Comparison of ENCODE assay signal across 8 cellular contexts in the genomic region with DNA sequence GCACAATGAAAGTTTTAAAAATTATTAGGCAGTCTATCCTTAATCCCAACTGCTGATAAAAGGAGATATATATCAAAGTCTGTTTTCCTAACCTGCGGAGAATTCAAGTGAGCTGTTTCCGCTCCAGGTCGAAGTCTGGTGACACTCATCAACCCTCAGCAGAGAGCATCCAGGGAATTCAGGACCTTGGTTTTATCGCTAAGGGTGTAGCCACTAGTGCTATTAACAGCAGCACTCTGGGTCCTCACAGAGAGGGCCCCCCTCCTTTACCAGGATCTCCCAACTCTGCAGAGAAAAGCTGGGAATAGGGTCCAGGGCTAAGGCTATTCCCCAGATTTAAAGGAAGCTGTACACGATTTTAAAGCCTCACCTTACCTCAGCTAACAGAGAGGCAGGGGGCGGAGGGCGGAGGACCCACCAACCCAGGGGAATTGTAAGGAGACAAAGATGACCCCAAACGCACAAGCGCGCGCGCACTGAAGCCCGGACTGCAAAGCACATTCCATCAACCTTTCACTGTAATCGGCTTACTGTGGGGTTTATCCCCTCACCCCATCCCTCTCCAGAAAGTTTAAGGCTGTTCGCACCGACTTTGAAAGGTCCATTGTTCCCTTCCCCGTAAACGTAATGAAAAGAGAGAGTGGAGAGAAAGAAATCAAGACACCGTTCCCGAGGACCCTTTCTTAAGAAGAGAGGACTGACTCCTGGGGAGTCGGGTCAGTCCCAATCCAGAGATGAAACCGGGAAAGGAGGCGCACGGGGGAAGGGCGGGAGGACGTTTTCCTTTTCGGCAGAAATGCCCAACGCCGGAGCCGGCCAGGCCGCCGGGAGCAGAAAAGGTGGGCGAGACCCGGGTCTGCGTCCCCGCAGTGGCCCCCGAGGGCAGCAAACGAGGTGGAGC. TPM values are rescaled to one million over a fixed set of nuclear protein-coding genes. Genes with fewer than 3 reads are reported as not detected.
DNase-seq lines count a peak whose midpoint lies in the region; ATAC-seq and TF ChIP-seq lines count a peak whose summit lies in the region.

No MANE protein-coding gene starts in this region.

- peak overlapping the region; percentile 96 for H3K4me3 Mint-ChIP-seq in activated T-cell treated with anti-CD3 and anti-CD28 coated beads, Interleukin-2, amount 50 U/mL, for 4 hours
- H3K4me3 Mint-ChIP-seq in WTC11 (peak overlapping the region; percentile 100), neural progenitor cell (peak overlapping the region; percentile 99)

- peaks cover 4% of the 10 kb centered on the region for H3K36me3 Mint-ChIP-seq in activated T-cell treated with anti-CD3 and anti-CD28 coated beads, Interleukin-2, amount 50 U/mL, for 4 hours (ENCODE audit: insufficient read depth)
- H3K36me3 Mint-ChIP-seq in WTC11, result no peaks in the 10 kb centered on the region; the same call in 1 of the 2 replicates
- no peaks in the 10 kb centered on the region for H3K36me3 Mint-ChIP-seq in neural progenitor cell

- H3K27me3 ChIP-seq in neural progenitor cell, result peaks cover 14% of the 10 kb centered on the region

- peaks cover 46% of the 10 kb centered on the region for H3K4me1 Mint-ChIP-seq in activated T-cell treated with anti-CD3 and anti-CD28 coated beads, Interleukin-2, amount 50 U/mL, for 4 hours (ENCODE audit: low read depth)
- H3K4me1 Mint-ChIP-seq in WTC11, result peaks cover 54% of the 10 kb centered on the region
- peaks cover 42% of the 10 kb centered on the region for H3K4me1 Mint-ChIP-seq in neural progenitor cell

- H3K4me1 ChIP-seq in neural progenitor cell, result peaks cover 34% of the 10 kb centered on the region

- H3K27ac ChIP-seq in neural progenitor cell, result peak overlapping the region; percentile 98

- peaks cover 60% of the 10 kb centered on the region for H3K79me2 ChIP-seq in neural progenitor cell (ENCODE audit: low read depth)

- H3K4me2 ChIP-seq in neural progenitor cell, result peak overlapping the region; percentile 96

- ATAC-seq in activated T-cell treated with anti-CD3 and anti-CD28 coated beads, Interleukin-2, amount 50 U/mL, for 4 hours, result no peak
- ATAC-seq in WTC11 (no peak), HG03439 (IDR thresholded peaks at IDR 0.05; ENCODE audit: unreplicated experiment) (no peak)

- H3K4me3 ChIP-seq in fibroblast of mammary gland (ENCODE audit: control insufficient read depth, low read depth, low read length) (peak overlapping the region; percentile 76), neural progenitor cell (peak overlapping the region; percentile 92)

- peaks cover 52% of the 10 kb centered on the region for H4K20me1 ChIP-seq in neural progenitor cell (ENCODE audit: low read depth)

- H3K36me3 ChIP-seq in neural progenitor cell, result no peaks in the 10 kb centered on the region

- POLR2A ChIA-PET in WTC11 (lab: Charles Lee), result interaction anchor here (1.0 to 1.5 kb wide), 2 partner anchors 13 to 143 kb away, joined by 3 read pairs; a partner anchor contains a TSS

- CTCF ChIA-PET in WTC11 (lab: Charles Lee), result interaction anchor here (0.6 to 2.7 kb wide), 5 partner anchors 12 to 159 kb away, joined by 3 to 17 read pairs (median 5); no protein-coding TSS in a partner anchor

- H2AFZ ChIP-seq in neural progenitor cell (replicated peaks), result no peak overlapping the region

- H3K27me3 Mint-ChIP-seq in activated T-cell treated with anti-CD3 and anti-CD28 coated beads, Interleukin-2, amount 50 U/mL, for 4 hours (ENCODE audit: low read depth), result no peaks in the 10 kb centered on the region
- H3K27me3 Mint-ChIP-seq in WTC11 (ENCODE audit: low read depth) (no peaks in the 10 kb centered on the region; the same call in none of the 2 replicates), neural progenitor cell (ENCODE audit: insufficient read depth, low read depth) (peaks cover 10% of the 10 kb centered on the region)

- peaks cover 36% of the 10 kb centered on the region for H3F3A ChIP-seq in neural progenitor cell (ENCODE audit: low read depth)

- DNase-seq in activated T-cell treated with anti-CD3 and anti-CD28 coated beads, Interleukin-2, amount 50 U/mL, for 4 hours, result no peak
- DNase-seq in activated T-cell treated with anti-CD3 and anti-CD28 coated beads, Interleukin-2, amount 50 U/mL, for 1 hour, result no peak
- DNase-seq in WTC11 (ENCODE audit: low spot score) (peak; percentile 40), fibroblast of mammary gland (ENCODE audit: low read depth) (peak; percentile 26), neural progenitor cell (ENCODE audit: low spot score) (peak; percentile 96), CD1c-positive myeloid dendritic cell (ENCODE audit: extremely low spot score) (no peak)
- DNase-seq in effector CD8-positive, alpha-beta T cell (lab: John Stamatoyannopoulos, UW), result no peak

- no peaks in the 10 kb centered on the region for H3K9me3 ChIP-seq in neural progenitor cell (ENCODE audit: low read depth)

- TF ChIP-seq CTCF in WTC11 (IDR thresholded peaks at IDR 0.05), result no peak
- no peak for TF ChIP-seq CTCF in fibroblast of mammary gland (conservative IDR thresholded peaks at IDR 0.05; ENCODE audit: control insufficient read depth, insufficient read depth, low read depth, low read length)
- TF ChIP-seq CTCF in neural progenitor cell (IDR thresholded peaks at IDR 0.05), result no peak

- peak overlapping the region; percentile 90 for H3K9ac ChIP-seq in neural progenitor cell

- H3K27ac Mint-ChIP-seq in WTC11 (peak overlapping the region; percentile 97), neural progenitor cell (peak overlapping the region; percentile 98)

- no peaks in the 10 kb centered on the region for H3K9me3 Mint-ChIP-seq in activated T-cell treated with anti-CD3 and anti-CD28 coated beads, Interleukin-2, amount 50 U/mL, for 4 hours
- no peaks in the 10 kb centered on the region for H3K9me3 Mint-ChIP-seq in WTC11
- H3K9me3 Mint-ChIP-seq in neural progenitor cell, result no peaks in the 10 kb centered on the region

TF ChIP-seq in WTC11, 78 proteins besides CTCF, POLR2A, EP300 and RAD21 (continues in another document):
- no peak for TF ChIP-seq NR1H2 (CRISPR knock-in tag; IDR thresholded peaks at IDR 0.05)
- no peak for TF ChIP-seq ZNF121 (CRISPR knock-in tag; IDR thresholded peaks at IDR 0.05)
- TF ChIP-seq HMGA2 (CRISPR knock-in tag; IDR thresholded peaks at IDR 0.05), result no peak
- TF ChIP-seq PRRX2 (CRISPR knock-in tag; IDR thresholded peaks at IDR 0.05), result no peak
- TF ChIP-seq, protein P1, sequence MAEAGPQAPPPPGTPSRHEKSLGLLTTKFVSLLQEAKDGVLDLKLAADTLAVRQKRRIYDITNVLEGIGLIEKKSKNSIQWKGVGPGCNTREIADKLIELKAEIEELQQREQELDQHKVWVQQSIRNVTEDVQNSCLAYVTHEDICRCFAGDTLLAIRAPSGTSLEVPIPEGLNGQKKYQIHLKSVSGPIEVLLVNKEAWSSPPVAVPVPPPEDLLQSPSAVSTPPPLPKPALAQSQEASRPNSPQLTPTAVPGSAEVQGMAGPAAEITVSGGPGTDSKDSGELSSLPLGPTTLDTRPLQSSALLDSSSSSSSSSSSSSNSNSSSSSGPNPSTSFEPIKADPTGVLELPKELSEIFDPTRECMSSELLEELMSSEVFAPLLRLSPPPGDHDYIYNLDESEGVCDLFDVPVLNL (CRISPR knock-in tag; IDR thresholded peaks at IDR 0.05; ENCODE audit: borderline replicate concordance, low read depth), result no peak
- no peak for TF ChIP-seq ELF4 (CRISPR knock-in tag; IDR thresholded peaks at IDR 0.05; ENCODE audit: low read depth)
- TF ChIP-seq, protein P2, sequence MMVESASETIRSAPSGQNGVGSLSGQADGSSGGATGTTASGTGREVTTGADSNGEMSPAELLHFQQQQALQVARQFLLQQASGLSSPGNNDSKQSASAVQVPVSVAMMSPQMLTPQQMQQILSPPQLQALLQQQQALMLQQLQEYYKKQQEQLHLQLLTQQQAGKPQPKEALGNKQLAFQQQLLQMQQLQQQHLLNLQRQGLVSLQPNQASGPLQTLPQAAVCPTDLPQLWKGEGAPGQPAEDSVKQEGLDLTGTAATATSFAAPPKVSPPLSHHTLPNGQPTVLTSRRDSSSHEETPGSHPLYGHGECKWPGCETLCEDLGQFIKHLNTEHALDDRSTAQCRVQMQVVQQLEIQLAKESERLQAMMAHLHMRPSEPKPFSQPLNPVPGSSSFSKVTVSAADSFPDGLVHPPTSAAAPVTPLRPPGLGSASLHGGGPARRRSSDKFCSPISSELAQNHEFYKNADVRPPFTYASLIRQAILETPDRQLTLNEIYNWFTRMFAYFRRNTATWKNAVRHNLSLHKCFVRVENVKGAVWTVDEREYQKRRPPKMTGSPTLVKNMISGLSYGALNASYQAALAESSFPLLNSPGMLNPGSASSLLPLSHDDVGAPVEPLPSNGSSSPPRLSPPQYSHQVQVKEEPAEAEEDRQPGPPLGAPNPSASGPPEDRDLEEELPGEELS (CRISPR knock-in tag; IDR thresholded peaks at IDR 0.05), result no peak
- TF ChIP-seq, protein P3, sequence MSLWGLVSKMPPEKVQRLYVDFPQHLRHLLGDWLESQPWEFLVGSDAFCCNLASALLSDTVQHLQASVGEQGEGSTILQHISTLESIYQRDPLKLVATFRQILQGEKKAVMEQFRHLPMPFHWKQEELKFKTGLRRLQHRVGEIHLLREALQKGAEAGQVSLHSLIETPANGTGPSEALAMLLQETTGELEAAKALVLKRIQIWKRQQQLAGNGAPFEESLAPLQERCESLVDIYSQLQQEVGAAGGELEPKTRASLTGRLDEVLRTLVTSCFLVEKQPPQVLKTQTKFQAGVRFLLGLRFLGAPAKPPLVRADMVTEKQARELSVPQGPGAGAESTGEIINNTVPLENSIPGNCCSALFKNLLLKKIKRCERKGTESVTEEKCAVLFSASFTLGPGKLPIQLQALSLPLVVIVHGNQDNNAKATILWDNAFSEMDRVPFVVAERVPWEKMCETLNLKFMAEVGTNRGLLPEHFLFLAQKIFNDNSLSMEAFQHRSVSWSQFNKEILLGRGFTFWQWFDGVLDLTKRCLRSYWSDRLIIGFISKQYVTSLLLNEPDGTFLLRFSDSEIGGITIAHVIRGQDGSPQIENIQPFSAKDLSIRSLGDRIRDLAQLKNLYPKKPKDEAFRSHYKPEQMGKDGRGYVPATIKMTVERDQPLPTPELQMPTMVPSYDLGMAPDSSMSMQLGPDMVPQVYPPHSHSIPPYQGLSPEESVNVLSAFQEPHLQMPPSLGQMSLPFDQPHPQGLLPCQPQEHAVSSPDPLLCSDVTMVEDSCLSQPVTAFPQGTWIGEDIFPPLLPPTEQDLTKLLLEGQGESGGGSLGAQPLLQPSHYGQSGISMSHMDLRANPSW (CRISPR knock-in tag; conservative IDR thresholded peaks at IDR 0.05; ENCODE audit: low read depth), result no peak

RNA-seq across cellular contexts. Expression of a gene that starts 0.6 kb away (rescaled TPM):
- total RNA-seq in activated T-cell treated with anti-CD3 and anti-CD28 coated beads, Interleukin-2, amount 50 U/mL, for 4 hours, result 10 to 100 TPM; 51.1 to 71.9 (median 66.2) TPM
- 40.5 to 43.2 TPM (median 40.6 TPM) in 3 replicates for total RNA-seq in WTC11 (2021)
- total RNA-seq in neural progenitor cell (ENCODE audit: low replicate concordance), result 185 and 218 TPM in 2 replicates

Comparison
In these comparisons a context has a peak if more than half of its experiments do, and no peak if none do; other contexts are left out.
1. DNase-seq: peak in WTC11 (single experiment), fibroblast of mammary gland (single experiment) and neural progenitor cell (single experiment); none in activated T-cell treated with anti-CD3 and anti-CD28 coated beads, Interleukin-2, amount 50 U/mL, for 4 hours (single experiment), activated T-cell treated with anti-CD3 and anti-CD28 coated beads, Interleukin-2, amount 50 U/mL, for 1 hour (single experiment), CD1c-positive myeloid dendritic cell (single experiment) and effector CD8-positive, alpha-beta T cell (single experiment).
2. Peak in every context shown above with its lines, with median percentiles within 50 percentile points of each other: H3K4me3 Mint-ChIP-seq.